ENCODE assay signal across 8 cellular contexts in the genomic region with DNA sequence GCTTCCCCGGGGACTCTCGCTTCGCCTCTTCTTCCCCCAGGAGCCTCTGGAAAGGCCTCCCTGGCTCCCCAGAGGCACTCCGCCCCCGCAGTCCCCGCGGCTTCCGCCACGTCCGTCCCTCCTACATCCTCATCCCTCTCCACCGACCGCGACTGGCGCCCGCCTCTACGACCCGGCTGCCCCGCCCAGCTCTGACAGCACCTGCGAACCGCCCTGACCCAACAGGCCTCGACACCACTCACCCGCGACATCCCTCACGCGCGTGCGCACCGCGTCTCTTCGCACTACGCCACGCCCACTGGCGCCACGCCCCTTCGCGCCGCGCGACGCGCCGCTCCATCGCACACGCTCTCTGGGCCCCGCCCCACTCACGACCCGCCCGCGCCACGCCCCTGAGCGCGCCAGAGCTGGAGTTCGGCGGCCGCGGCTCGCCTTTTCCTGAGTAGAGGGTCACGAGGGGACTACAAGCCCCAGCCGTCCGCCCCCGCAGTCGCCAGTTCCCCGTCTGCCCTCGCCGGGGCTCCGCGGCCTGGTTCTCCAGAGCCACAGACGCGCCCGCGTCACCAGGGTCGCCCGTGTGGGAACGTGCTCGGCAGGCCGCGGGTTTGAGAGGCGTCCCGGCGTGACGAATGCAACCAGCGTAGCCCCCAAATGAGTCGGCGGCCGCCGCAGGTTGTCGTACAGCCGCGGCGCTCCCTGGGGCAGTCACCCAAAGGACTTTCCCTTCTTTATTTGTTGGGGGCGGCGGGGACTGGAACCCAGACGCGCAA. TPM values are rescaled to one million over a fixed set of nuclear protein-coding genes. Genes with fewer than 3 reads are reported as not detected.
A peak's percentile ranks its signal among the peaks of the same experiment; 100 is the strongest.
DNase-seq lines count a peak whose midpoint lies in the region; ATAC-seq and TF ChIP-seq lines count a peak whose summit lies in the region.

No MANE protein-coding gene starts in this region.

- H3K27me3 ChIP-seq in CD4-positive, CD25-positive, alpha-beta regulatory T cell (ENCODE audit: control insufficient read depth, insufficient read depth, low read length), result no peaks in the 10 kb centered on the region
- no peaks in the 10 kb centered on the region for H3K27me3 ChIP-seq in liver (ENCODE audit: control insufficient read depth in 4 of 4, insufficient read depth in 4 of 4, low read length in 3 of 4)

- peaks cover 25% of the 10 kb centered on the region for H3K4me1 ChIP-seq in CD4-positive, CD25-positive, alpha-beta regulatory T cell (ENCODE audit: control insufficient read depth, insufficient read depth, low read length, poor library complexity, severe bottlenecking)
- peaks cover 0 to 8% (median 4%) of the 10 kb centered on the region in 4 donors for H3K4me1 ChIP-seq in liver (ENCODE audit: control insufficient read depth in 4 of 4, insufficient read depth in 4 of 4, low read length in 3 of 4)

- no peaks in the 10 kb centered on the region for H3K27me3 Mint-ChIP-seq in CD4-positive, CD25-positive, alpha-beta regulatory T cell

- no peaks in the 10 kb centered on the region for H3K36me3 ChIP-seq in CD4-positive, CD25-positive, alpha-beta regulatory T cell (ENCODE audit: control insufficient read depth, insufficient read depth, low read length)
- peaks cover 0 to 8% (median 0%) of the 10 kb centered on the region in 4 donors for H3K36me3 ChIP-seq in liver (ENCODE audit: control insufficient read depth in 4 of 4, insufficient read depth in 3 of 4, low read depth in 1 of 4, low read length in 3 of 4)

- peak; percentile 80 to 82 for ATAC-seq in CD4-positive, CD25-positive, alpha-beta regulatory T cell (ENCODE audit: low read depth in 2 of 2)
- ATAC-seq in GM19438 (IDR thresholded peaks at IDR 0.05; ENCODE audit: low read depth, unreplicated experiment) (peak; percentile 87), HG03565 (IDR thresholded peaks at IDR 0.05; ENCODE audit: unreplicated experiment) (peak; percentile 65)

- WGBS in liver, result under 1% methylated on average over 94 of the region's 94 CpGs

- H3K9ac ChIP-seq in liver (ENCODE audit: low read depth in 1 of 2, low read length in 2 of 2), result peak overlapping the region; percentile 64 to 81

- H3K36me3 Mint-ChIP-seq in CD4-positive, CD25-positive, alpha-beta regulatory T cell, result no peaks in the 10 kb centered on the region

- peak overlapping the region; percentile 99 for H3K27ac ChIP-seq in CD4-positive, CD25-positive, alpha-beta regulatory T cell (ENCODE audit: insufficient read depth, low read length, poor library complexity, severe bottlenecking)
- H3K27ac ChIP-seq in liver (ENCODE audit: low read depth in 1 of 2, low read length in 2 of 2), result peak overlapping the region; percentile 96 to 97

- DNase-seq in CD4-positive, CD25-positive, alpha-beta regulatory T cell, result peak; percentile 95 to 98 (median 98)
- peak; percentile 93 for DNase-seq in NCI-H748 (lab: John Stamatoyannopoulos, UW; ENCODE audit: unreplicated experiment)
- DNase-seq in activated CD4-positive, alpha-beta T cell treated with anti-CD3 and anti-CD28 coated beads, Interleukin-2, amount 50 U/mL, for 24 hours (ENCODE audit: low read depth in 1 of 2, low spot score in 1 of 2), result peak; percentile 93 to 94
- peak; percentile 89 for DNase-seq in dedifferentiated amniotic fluid mesenchymal stem cell (ENCODE audit: extremely low spot score)
- DNase-seq in stimulated activated CD4-positive, alpha-beta T cell treated with anti-CD3 and anti-CD28 coated beads, Interleukin-4, amount 100 ng/mL, for 1 hour, result peak; percentile 96

- no peaks in the 10 kb centered on the region for H3K9me3 Mint-ChIP-seq in CD4-positive, CD25-positive, alpha-beta regulatory T cell

- H3K4me3 Mint-ChIP-seq in CD4-positive, CD25-positive, alpha-beta regulatory T cell, result peak overlapping the region; percentile 89 to 98 (median 94)

- H3K4me3 ChIP-seq in CD4-positive, CD25-positive, alpha-beta regulatory T cell (ENCODE audit: low read depth, low read length), result peak overlapping the region; percentile 61
- peak overlapping the region; percentile 65 to 82 (median 73) for H3K4me3 ChIP-seq in liver (ENCODE audit: low read depth in 1 of 3, low read length in 3 of 3)

- no peak for TF ChIP-seq CTCF in liver (IDR thresholded peaks at IDR 0.05; ENCODE audit: low read depth, low read length, missing input control)

- peak in 1 of 2 donors; percentile 46 for TF ChIP-seq RAD21 in liver (IDR thresholded peaks at IDR 0.05)

- H3K27ac Mint-ChIP-seq in CD4-positive, CD25-positive, alpha-beta regulatory T cell, result peak overlapping the region; percentile 99

- H3K4me1 Mint-ChIP-seq in CD4-positive, CD25-positive, alpha-beta regulatory T cell, result peaks cover 14 to 50% (median 33%) of the 10 kb centered on the region in 4 donors

- no peaks in the 10 kb centered on the region for H3K9me3 ChIP-seq in CD4-positive, CD25-positive, alpha-beta regulatory T cell (ENCODE audit: control insufficient read depth in 2 of 2, low read length in 2 of 2)
- no peaks in the 10 kb centered on the region for H3K9me3 ChIP-seq in liver (ENCODE audit: control insufficient read depth in 4 of 4, low read length in 3 of 4)

TF ChIP-seq in liver, 16 proteins besides CTCF, POLR2A, EP300 and RAD21:
- peak; percentile 61 for TF ChIP-seq YY1 (IDR thresholded peaks at IDR 0.05)
- peak; percentile 30 for TF ChIP-seq SP1 (IDR thresholded peaks at IDR 0.05)
- TF ChIP-seq GABPA (IDR thresholded peaks at IDR 0.05 in 1 of 2, conservative IDR thresholded peaks at IDR 0.05 in 1 of 2), result peak in 1 of 2 donors; percentile 14
- no peak for TF ChIP-seq HNF4A (conservative IDR thresholded peaks at IDR 0.05)
- TF ChIP-seq EGR1 (IDR thresholded peaks at IDR 0.05; ENCODE audit: low read depth in 2 of 2), result peak; percentile 93 to 97
- peak; percentile 22 to 41 for TF ChIP-seq RXRA (IDR thresholded peaks at IDR 0.05)
- TF ChIP-seq TAF1 (conservative IDR thresholded peaks at IDR 0.05), result no peak
- TF ChIP-seq, protein P1, sequence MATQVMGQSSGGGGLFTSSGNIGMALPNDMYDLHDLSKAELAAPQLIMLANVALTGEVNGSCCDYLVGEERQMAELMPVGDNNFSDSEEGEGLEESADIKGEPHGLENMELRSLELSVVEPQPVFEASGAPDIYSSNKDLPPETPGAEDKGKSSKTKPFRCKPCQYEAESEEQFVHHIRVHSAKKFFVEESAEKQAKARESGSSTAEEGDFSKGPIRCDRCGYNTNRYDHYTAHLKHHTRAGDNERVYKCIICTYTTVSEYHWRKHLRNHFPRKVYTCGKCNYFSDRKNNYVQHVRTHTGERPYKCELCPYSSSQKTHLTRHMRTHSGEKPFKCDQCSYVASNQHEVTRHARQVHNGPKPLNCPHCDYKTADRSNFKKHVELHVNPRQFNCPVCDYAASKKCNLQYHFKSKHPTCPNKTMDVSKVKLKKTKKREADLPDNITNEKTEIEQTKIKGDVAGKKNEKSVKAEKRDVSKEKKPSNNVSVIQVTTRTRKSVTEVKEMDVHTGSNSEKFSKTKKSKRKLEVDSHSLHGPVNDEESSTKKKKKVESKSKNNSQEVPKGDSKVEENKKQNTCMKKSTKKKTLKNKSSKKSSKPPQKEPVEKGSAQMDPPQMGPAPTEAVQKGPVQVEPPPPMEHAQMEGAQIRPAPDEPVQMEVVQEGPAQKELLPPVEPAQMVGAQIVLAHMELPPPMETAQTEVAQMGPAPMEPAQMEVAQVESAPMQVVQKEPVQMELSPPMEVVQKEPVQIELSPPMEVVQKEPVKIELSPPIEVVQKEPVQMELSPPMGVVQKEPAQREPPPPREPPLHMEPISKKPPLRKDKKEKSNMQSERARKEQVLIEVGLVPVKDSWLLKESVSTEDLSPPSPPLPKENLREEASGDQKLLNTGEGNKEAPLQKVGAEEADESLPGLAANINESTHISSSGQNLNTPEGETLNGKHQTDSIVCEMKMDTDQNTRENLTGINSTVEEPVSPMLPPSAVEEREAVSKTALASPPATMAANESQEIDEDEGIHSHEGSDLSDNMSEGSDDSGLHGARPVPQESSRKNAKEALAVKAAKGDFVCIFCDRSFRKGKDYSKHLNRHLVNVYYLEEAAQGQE (IDR thresholded peaks at IDR 0.05), result peak; percentile 71
- TF ChIP-seq, protein P2, sequence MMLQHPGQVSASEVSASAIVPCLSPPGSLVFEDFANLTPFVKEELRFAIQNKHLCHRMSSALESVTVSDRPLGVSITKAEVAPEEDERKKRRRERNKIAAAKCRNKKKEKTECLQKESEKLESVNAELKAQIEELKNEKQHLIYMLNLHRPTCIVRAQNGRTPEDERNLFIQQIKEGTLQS (IDR thresholded peaks at IDR 0.05), result no peak
- peak; percentile 7 for TF ChIP-seq NR2F2 (IDR thresholded peaks at IDR 0.05)
- TF ChIP-seq, protein P3, sequence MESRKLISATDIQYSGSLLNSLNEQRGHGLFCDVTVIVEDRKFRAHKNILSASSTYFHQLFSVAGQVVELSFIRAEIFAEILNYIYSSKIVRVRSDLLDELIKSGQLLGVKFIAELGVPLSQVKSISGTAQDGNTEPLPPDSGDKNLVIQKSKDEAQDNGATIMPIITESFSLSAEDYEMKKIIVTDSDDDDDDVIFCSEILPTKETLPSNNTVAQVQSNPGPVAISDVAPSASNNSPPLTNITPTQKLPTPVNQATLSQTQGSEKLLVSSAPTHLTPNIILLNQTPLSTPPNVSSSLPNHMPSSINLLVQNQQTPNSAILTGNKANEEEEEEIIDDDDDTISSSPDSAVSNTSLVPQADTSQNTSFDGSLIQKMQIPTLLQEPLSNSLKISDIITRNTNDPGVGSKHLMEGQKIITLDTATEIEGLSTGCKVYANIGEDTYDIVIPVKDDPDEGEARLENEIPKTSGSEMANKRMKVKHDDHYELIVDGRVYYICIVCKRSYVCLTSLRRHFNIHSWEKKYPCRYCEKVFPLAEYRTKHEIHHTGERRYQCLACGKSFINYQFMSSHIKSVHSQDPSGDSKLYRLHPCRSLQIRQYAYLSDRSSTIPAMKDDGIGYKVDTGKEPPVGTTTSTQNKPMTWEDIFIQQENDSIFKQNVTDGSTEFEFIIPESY (IDR thresholded peaks at IDR 0.05), result no peak
- TF ChIP-seq FOXA1 (IDR thresholded peaks at IDR 0.05), result no peak
- no peak for TF ChIP-seq FOXA2 (IDR thresholded peaks at IDR 0.05)
- no peak for TF ChIP-seq HNF4G (IDR thresholded peaks at IDR 0.05)
- no peak for TF ChIP-seq JUND (IDR thresholded peaks at IDR 0.05)
- TF ChIP-seq, protein P4, sequence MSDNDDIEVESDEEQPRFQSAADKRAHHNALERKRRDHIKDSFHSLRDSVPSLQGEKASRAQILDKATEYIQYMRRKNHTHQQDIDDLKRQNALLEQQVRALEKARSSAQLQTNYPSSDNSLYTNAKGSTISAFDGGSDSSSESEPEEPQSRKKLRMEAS (IDR thresholded peaks at IDR 0.05), result no peak
TF ChIP-seq in liver: peak in this region for 7.

RNA-seq across cellular contexts. Expression of a gene that starts 56.2 kb away (rescaled TPM):
- 82.8 TPM for total RNA-seq in CD4-positive, CD25-positive, alpha-beta regulatory T cell
- polyA plus RNA-seq in CD4-positive, CD25-positive, alpha-beta regulatory T cell, result 1 to 10 TPM in 3 of 4 donors, under 1 TPM in 1; 0.66 to 1.5 (median 1.2) TPM
- total RNA-seq in liver, result 1 to 10 TPM; 4.5 TPM
- 1 to 10 TPM in 1 of 2 donors, under 1 TPM in 1; 0.46 to 1.6 TPM for polyA plus RNA-seq in liver

Comparison
In these comparisons a context has a peak if more than half of its experiments do, and no peak if none do; other contexts are left out.
1. Peak in every context shown above with its lines: DNase-seq, ATAC-seq, H3K4me3 ChIP-seq and H3K27ac ChIP-seq.
2. RNA of a gene that starts 56.2 kb away (total RNA-seq): 82.8 TPM in CD4-positive, CD25-positive, alpha-beta regulatory T cell (single experiment); 4.5 TPM in liver; every median in the first group is over 10 times any median in the second.